1 cellular context compared by ENCODE assay signal in genomic region chr12:8948711-8949524, GRCh38.
TF ChIP-seq lines count a peak whose summit lies in the region.

No MANE protein-coding gene starts in this region.

TF ChIP-seq in H1, 55 proteins besides CTCF, POLR2A, EP300 and RAD21 (continued from another document):
- peak in 1 of 2 experiments; percentile 62; a peak in 1 of 4 replicates for TF ChIP-seq SIN3A (conservative IDR thresholded peaks at IDR 0.05 in 1 of 2, IDR thresholded peaks at IDR 0.05 in 1 of 2; ENCODE audit: low read depth in 1 of 2, low read length in 2 of 2)
TF ChIP-seq in H1: peak in this region for 5.
